8 cellular contexts compared by ENCODE assay signal in the genomic region with DNA sequence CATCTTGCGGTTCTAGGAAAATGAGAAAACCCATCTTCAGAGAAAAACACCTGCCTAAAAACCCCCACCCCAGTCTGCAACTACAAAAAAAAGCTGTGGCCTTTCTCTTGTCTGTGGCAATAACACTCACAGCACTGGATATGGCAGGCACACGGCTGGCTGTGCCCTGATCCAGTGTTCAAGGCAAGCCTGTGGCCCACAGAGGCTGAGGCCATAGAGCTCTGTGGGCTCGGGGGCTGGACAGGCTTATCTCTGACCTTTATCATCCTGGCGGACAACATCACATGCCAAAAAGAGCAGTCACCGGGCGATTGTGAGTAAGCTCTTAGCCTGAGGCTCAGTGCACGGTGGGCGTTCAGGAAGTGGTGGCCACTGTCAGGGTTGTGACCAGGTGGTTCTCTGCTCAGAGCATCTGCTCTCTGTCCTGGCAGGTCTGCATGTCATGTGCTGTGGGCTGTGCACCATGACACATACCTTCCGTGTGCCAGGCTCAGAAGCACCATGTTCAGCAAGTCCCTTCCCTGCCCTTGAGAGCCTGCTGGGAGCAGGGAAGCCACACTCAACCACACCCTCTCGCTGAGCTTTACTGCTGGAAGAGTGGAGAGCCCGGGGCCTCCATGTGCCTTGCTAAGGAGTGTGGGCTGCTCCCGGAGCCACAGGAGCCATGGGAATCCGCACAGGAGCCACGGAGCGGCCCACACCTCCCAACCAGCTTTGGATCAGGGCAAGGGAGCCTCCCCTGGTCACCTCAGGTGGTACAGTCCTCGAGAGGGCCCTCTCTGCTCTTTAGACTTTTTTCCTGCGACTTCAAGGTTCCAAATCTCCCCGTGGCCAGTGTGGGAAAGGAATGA. TPM values are rescaled to one million over a fixed set of nuclear protein-coding genes. Genes with fewer than 3 reads are reported as not detected.
DNase-seq lines count a peak whose midpoint lies in the region; ATAC-seq, FAIRE-seq and TF ChIP-seq lines count a peak whose summit lies in the region.

No MANE protein-coding gene starts in this region.

- ATAC-seq in activated naive CD8-positive, alpha-beta T cell treated with anti-CD3 and anti-CD28 coated beads, Interleukin-2, amount 50 U/mL, for 24 hours, result peak; percentile 88
- ATAC-seq in HG03159 (IDR thresholded peaks at IDR 0.05; ENCODE audit: unreplicated experiment) (no peak), GM21367 (IDR thresholded peaks at IDR 0.05; ENCODE audit: unreplicated experiment) (no peak)

- H4K5ac ChIP-seq in mesendoderm (ENCODE audit: low read length), result no peak overlapping the region

- no peaks in the 10 kb centered on the region for H3K79me2 ChIP-seq in mesendoderm (ENCODE audit: control insufficient read depth, insufficient read depth, low read length)

- H3K4me3 ChIP-seq in mesendoderm (ENCODE audit: low read length) (no peak overlapping the region), dorsolateral prefrontal cortex (no peak overlapping the region)

- no peaks in the 10 kb centered on the region for H3K9me3 Mint-ChIP-seq in activated naive CD8-positive, alpha-beta T cell treated with anti-CD3 and anti-CD28 coated beads, Interleukin-2, amount 50 U/mL, for 24 hours

- H2BK120ac ChIP-seq in mesendoderm (ENCODE audit: low read depth, low read length), result no peak overlapping the region

- H3K36me3 ChIP-seq in mesendoderm (ENCODE audit: control insufficient read depth, insufficient read depth, low read length), result no peaks in the 10 kb centered on the region

- no CpG with 5 or more reads among the region's 18 CpGs for WGBS in mesendoderm (ENCODE audit: extremely low coverage, insufficient coverage, low lambda C conversion rate)

- no peaks in the 10 kb centered on the region for H3K27me3 ChIP-seq in mesendoderm (ENCODE audit: insufficient read depth, low read length, poor library complexity)
- H3K27me3 ChIP-seq in dorsolateral prefrontal cortex, result no peaks in the 10 kb centered on the region

- no peak overlapping the region for H3K23ac ChIP-seq in mesendoderm (ENCODE audit: low read length)

- DNase-seq in GM12892 (ENCODE audit: insufficient read length) (peak; percentile 43), HuH-7 (ENCODE audit: low spot score) (peak; percentile 44), mesendoderm (peak; percentile 67), putamen (ENCODE audit: low spot score) (no peak), dorsolateral prefrontal cortex (no peak)
- peak; percentile 28 for DNase-seq in activated naive CD8-positive, alpha-beta T cell treated with anti-CD3 and anti-CD28 coated beads, Interleukin-2, amount 50 U/mL, for 24 hours

- H3K4me1 ChIP-seq in mesendoderm (ENCODE audit: control insufficient read depth, low read depth, low read length), result no peaks in the 10 kb centered on the region

- H2AK5ac ChIP-seq in mesendoderm (ENCODE audit: low read length), result no peak overlapping the region

- no peak for TF ChIP-seq CTCF in dorsolateral prefrontal cortex (IDR thresholded peaks at IDR 0.05 in 54 of 56, conservative IDR thresholded peaks at IDR 0.05 in 2 of 56; ENCODE audit: low read depth in 1 of 56, partially characterized antibody in 56 of 56)

- no peak overlapping the region for H2BK5ac ChIP-seq in mesendoderm (ENCODE audit: low read length)

- no peak overlapping the region for H3K27ac Mint-ChIP-seq in activated naive CD8-positive, alpha-beta T cell treated with anti-CD3 and anti-CD28 coated beads, Interleukin-2, amount 50 U/mL, for 24 hours

- no peak overlapping the region for H2BK15ac ChIP-seq in mesendoderm (replicated peaks; ENCODE audit: low read depth)

- no peak overlapping the region for H4K8ac ChIP-seq in mesendoderm (ENCODE audit: low read depth, low read length)

- TF ChIP-seq POLR2A in GM12892 (IDR thresholded peaks at IDR 0.05; ENCODE audit: low read depth, low read length), result peak; percentile 54; the same call in 1 of the 2 replicates

- H3K9ac ChIP-seq in mesendoderm (ENCODE audit: low read length), result no peak overlapping the region

- H3K4me1 Mint-ChIP-seq in activated naive CD8-positive, alpha-beta T cell treated with anti-CD3 and anti-CD28 coated beads, Interleukin-2, amount 50 U/mL, for 24 hours, result peaks cover 7% of the 10 kb centered on the region

- peak overlapping the region; percentile 22 for H3K56ac ChIP-seq in mesendoderm (ENCODE audit: low read length)

- H3K4ac ChIP-seq in mesendoderm (ENCODE audit: low read depth, low read length), result no peak overlapping the region

- intact Hi-C loops in dorsolateral prefrontal cortex (cut with DNase I), result no loop called here

- H3K27ac ChIP-seq in mesendoderm (ENCODE audit: low read depth, low read length) (no peak overlapping the region), dorsolateral prefrontal cortex (no peak overlapping the region)

- no peak overlapping the region for H3K4me2 ChIP-seq in mesendoderm (ENCODE audit: low read length)

- no peak overlapping the region for H3K4me3 Mint-ChIP-seq in activated naive CD8-positive, alpha-beta T cell treated with anti-CD3 and anti-CD28 coated beads, Interleukin-2, amount 50 U/mL, for 24 hours

- H3K36me3 Mint-ChIP-seq in activated naive CD8-positive, alpha-beta T cell treated with anti-CD3 and anti-CD28 coated beads, Interleukin-2, amount 50 U/mL, for 24 hours (ENCODE audit: low read depth), result no peaks in the 10 kb centered on the region

- H3K27me3 Mint-ChIP-seq in activated naive CD8-positive, alpha-beta T cell treated with anti-CD3 and anti-CD28 coated beads, Interleukin-2, amount 50 U/mL, for 24 hours, result peaks cover 8% of the 10 kb centered on the region

- no peaks in the 10 kb centered on the region for H3K79me1 ChIP-seq in mesendoderm (ENCODE audit: low read length)

- FAIRE-seq in GM12892 (lab: Jason Lieb, UNC), result peak; percentile 94

- no peak overlapping the region for H3K18ac ChIP-seq in mesendoderm (ENCODE audit: low read length)

RNA-seq across cellular contexts. Expression of a gene that starts 34.6 kb away (rescaled TPM):
- 0.34 TPM for polyA plus RNA-seq in GM12892 (2012; ENCODE audit: missing spikeins)
- not detected for polyA plus RNA-seq in mesendoderm (2013, experiment 1 of 2)
- not detected for polyA plus RNA-seq in mesendoderm (2013, experiment 2 of 2)
- total RNA-seq in dorsolateral prefrontal cortex, result 1 to 10 TPM in 1 of 120 experiments, under 1 TPM in 20, not detected in 99; 0.36 to 1.2 (median 0.64) TPM

RNA-seq across cellular contexts. Expression of a gene that starts 41.7 kb away (rescaled TPM):
- polyA plus RNA-seq in GM12892 (2012; ENCODE audit: missing spikeins), result 1.6 TPM
- 2.1 TPM for polyA plus RNA-seq in mesendoderm (2013, experiment 1 of 2)
- 2.4 TPM for polyA plus RNA-seq in mesendoderm (2013, experiment 2 of 2)
- 10 to 100 TPM in 14 of 120 experiments, 1 to 10 TPM in 104, under 1 TPM in 2; 0.36 to 21.2 (median 4.4) TPM for total RNA-seq in dorsolateral prefrontal cortex

RNA-seq across cellular contexts. Expression of a gene that starts 43.1 kb away (rescaled TPM):
- 7,172 TPM for polyA plus RNA-seq in GM12892 (2012; ENCODE audit: missing spikeins)
- polyA plus RNA-seq in mesendoderm (2013, experiment 1 of 2), result 5,500 TPM
- 5,550 TPM for polyA plus RNA-seq in mesendoderm (2013, experiment 2 of 2)
- 100 to 1,000 TPM; 334 to 549 (median 424) TPM for total RNA-seq in dorsolateral prefrontal cortex

RNA-seq across cellular contexts. Expression of a gene that starts 43.3 kb away (rescaled TPM):
- polyA plus RNA-seq in GM12892 (2012; ENCODE audit: missing spikeins), result 79.6 TPM
- 67.4 TPM for polyA plus RNA-seq in mesendoderm (2013, experiment 1 of 2)
- polyA plus RNA-seq in mesendoderm (2013, experiment 2 of 2), result 66.9 TPM
- total RNA-seq in dorsolateral prefrontal cortex, result 10 to 100 TPM; 25.7 to 85.1 (median 57.9) TPM

RNA-seq across cellular contexts. Expression of a gene that starts 47.5 kb away (rescaled TPM):
- 4.1 TPM for polyA plus RNA-seq in GM12892 (2012; ENCODE audit: missing spikeins)
- polyA plus RNA-seq in mesendoderm (2013, experiment 1 of 2), result 58.7 TPM
- polyA plus RNA-seq in mesendoderm (2013, experiment 2 of 2), result 58.1 TPM
- 1 to 10 TPM; 2.5 to 7.4 (median 4.5) TPM for total RNA-seq in dorsolateral prefrontal cortex

Comparison
In these comparisons a context has a peak if more than half of its experiments do, and no peak if none do; other contexts are left out.
1. DNase-seq: peak in GM12892 (single experiment), HuH-7 (single experiment), activated naive CD8-positive, alpha-beta T cell treated with anti-CD3 and anti-CD28 coated beads, Interleukin-2, amount 50 U/mL, for 24 hours (single experiment) and mesendoderm (single experiment); none in putamen (single experiment) and dorsolateral prefrontal cortex (0 of 10).